21 cellular contexts compared by ENCODE assay signal in genomic region chr4:48195853-48196252, GRCh38.
DNase-seq lines count a peak whose midpoint lies in the region; ATAC-seq, FAIRE-seq and TF ChIP-seq lines count a peak whose summit lies in the region.
"Had no signal": no experiment of that assay in that cellular context is flagged by ENCODE, and none has a peak within 500 bp of the region (broad histone marks: within the 10 kb centered on the region; RNA-seq: fewer than 3 reads in every experiment).

No MANE protein-coding gene starts in this region.

- peak overlapping the region; percentile 65 for H3K4me2 ChIP-seq in GM12878 (ENCODE audit: control insufficient read depth, insufficient read depth)

- H3K27ac ChIP-seq in HL-60 (replicated peaks) (peak overlapping the region; percentile 51; the same call in 1 of the 2 replicates), GM12878 (ENCODE audit: control insufficient read depth, insufficient read depth) (peak overlapping the region; percentile 86)
- H3K27ac ChIP-seq: C4-2B, coronary artery, psoas muscle, skin epidermis, upper lobe of right lung had no signal

- no peak overlapping the region for H2AFZ ChIP-seq in GM12878 (ENCODE audit: control insufficient read depth, low read depth, low read length)

- CTCF ChIA-PET in GM12878 (lab: Yijun Ruan, JAX) (interaction anchor here (0.7 to 6.9 kb wide), 13 partner anchors 9 to 94 kb away, joined by 3 to 40 read pairs (median 4); no protein-coding TSS in a partner anchor), HEK293T (lab: Yijun Ruan, JAX) (no interaction called here)

- intact Hi-C loops in GM12878 (cut with micrococcal nuclease; ENCODE audit: unreplicated experiment) = loop anchor here (2.0 kb wide), 1 partner anchor 73 kb away; the partner anchor contains the start of gene TEC

- no peak for TF ChIP-seq EP300 in GM12878 (IDR thresholded peaks at IDR 0.05; ENCODE audit: borderline replicate concordance in 1 of 2, control insufficient read depth in 1 of 2, low read depth in 2 of 2, low read length in 2 of 2)

- H3K9me3 Mint-ChIP-seq in activated naive CD8-positive, alpha-beta T cell treated with anti-CD3 and anti-CD28 coated beads, Interleukin-2, amount 50 U/mL, for 24 hours = no peaks in the 10 kb centered on the region
- no peaks in the 10 kb centered on the region for H3K9me3 Mint-ChIP-seq in activated naive CD8-positive, alpha-beta T cell treated with anti-CD3 and anti-CD28 coated beads for 36 hours

- H3K9ac ChIP-seq in GM12878 (ENCODE audit: control insufficient read depth, insufficient read depth, low read length) = peak overlapping the region; percentile 58

- SMC1A ChIA-PET in GM12878 (lab: Charles Lee; ENCODE audit: uncharacterized antibody, unreplicated experiment) = interaction anchor here (0.8 to 4.1 kb wide), 16 partner anchors 12 to 177 kb away, joined by 3 to 24 read pairs (median 6); no protein-coding TSS in a partner anchor

- TF ChIP-seq CTCF in HL-60 (IDR thresholded peaks at IDR 0.05; ENCODE audit: insufficient read depth, low read length) (no peak), GM12878 (IDR thresholded peaks at IDR 0.05 in 2 of 3, conservative IDR thresholded peaks at IDR 0.05 in 1 of 3; ENCODE audit: control insufficient read depth in 2 of 3, extremely low read depth in 1 of 3, insufficient read depth in 1 of 3, low read depth in 3 of 3, low read length in 3 of 3) (no peak)

- H3K4me3 Mint-ChIP-seq in activated naive CD8-positive, alpha-beta T cell treated with anti-CD3 and anti-CD28 coated beads, Interleukin-2, amount 50 U/mL, for 24 hours = no peak overlapping the region
- H3K4me3 Mint-ChIP-seq in activated naive CD8-positive, alpha-beta T cell treated with anti-CD3 and anti-CD28 coated beads for 36 hours = no peak overlapping the region

- H3K27me3 ChIP-seq in HL-60 (ENCODE audit: insufficient read depth, poor library complexity, severe bottlenecking) (no peaks in the 10 kb centered on the region), GM12878 (replicated peaks in 1 of 2; ENCODE audit: control insufficient read depth in 2 of 2, insufficient read depth in 2 of 2, low read length in 1 of 2) (no peaks in the 10 kb centered on the region)
- H3K27me3 ChIP-seq: upper lobe of right lung had no signal

- BruUV-seq in GM12878 (replicated peaks; lab: Mats Ljungman, UMichigan) = no TSS peak

- WGBS in GM12878 (ENCODE audit: insufficient coverage, insufficient replicate concordance, low lambda C conversion rate, missing lambda C conversion rate) = 0% methylated on average over 3 of the region's 3 CpGs

- peaks cover 12% of the 10 kb centered on the region for H3K4me1 Mint-ChIP-seq in activated naive CD8-positive, alpha-beta T cell treated with anti-CD3 and anti-CD28 coated beads, Interleukin-2, amount 50 U/mL, for 24 hours
- peaks cover 4% of the 10 kb centered on the region for H3K4me1 Mint-ChIP-seq in activated naive CD8-positive, alpha-beta T cell treated with anti-CD3 and anti-CD28 coated beads for 36 hours

- H3K9me3 ChIP-seq in GM12878 (replicated peaks; ENCODE audit: control insufficient read depth, insufficient read depth, low read length) = peaks cover under 1% of the 10 kb centered on the region; the same call in 2 of the 3 replicates
- H3K9me3 ChIP-seq: psoas muscle, upper lobe of right lung had no signal

- in situ Hi-C loops in GM12878 (cut with MboI) = no loop called here

- H3K27me3 Mint-ChIP-seq in activated naive CD8-positive, alpha-beta T cell treated with anti-CD3 and anti-CD28 coated beads, Interleukin-2, amount 50 U/mL, for 24 hours = no peaks in the 10 kb centered on the region
- no peaks in the 10 kb centered on the region for H3K27me3 Mint-ChIP-seq in activated naive CD8-positive, alpha-beta T cell treated with anti-CD3 and anti-CD28 coated beads for 36 hours

- DNase-seq in activated naive CD8-positive, alpha-beta T cell treated with anti-CD3 and anti-CD28 coated beads, Interleukin-2, amount 50 U/mL, for 24 hours = no peak
- no peak for DNase-seq in activated naive CD8-positive, alpha-beta T cell treated with anti-CD3 and anti-CD28 coated beads for 36 hours
- DNase-seq in HL-60 (ENCODE audit: low read depth in 1 of 2, low spot score in 1 of 2) (no peak), GM12878 (ENCODE audit: low read depth, low spot score) (no peak), DMS79 treated with DMSO at 0.1 percent for 48 hours (lab: John Stamatoyannopoulos, UW) (no peak), HEK293T (ENCODE audit: extremely low spot score) (no peak), hypothalamus (lab: John Stamatoyannopoulos, UW) (no peak)
- DNase-seq: activated effector memory CD4-positive, alpha-beta T cell treated with anti-CD3 and anti-CD28 coated beads, Interleukin-2, amount 50 U/mL, for 16 hours; head of caudate nucleus; NCI-H2227 treated with DMSO at 0.1 percent for 48 hours; psoas muscle; stimulated activated CD4-positive, alpha-beta T cell treated with anti-CD3 and anti-CD28 coated beads, Interleukin-2, amount 100 ng/mL, for 48 hours; upper lobe of right lung had no signal

- H3K36me3 Mint-ChIP-seq in activated naive CD8-positive, alpha-beta T cell treated with anti-CD3 and anti-CD28 coated beads, Interleukin-2, amount 50 U/mL, for 24 hours (ENCODE audit: low read depth) = no peaks in the 10 kb centered on the region
- peaks cover under 1% of the 10 kb centered on the region for H3K36me3 Mint-ChIP-seq in activated naive CD8-positive, alpha-beta T cell treated with anti-CD3 and anti-CD28 coated beads for 36 hours

- FAIRE-seq in GM12878 (lab: Jason Lieb, UNC) = no peak
- FAIRE-seq: A204.1, bronchial epithelial cell, H54 had no signal

- peaks cover 47% of the 10 kb centered on the region for H3K4me1 ChIP-seq in GM12878 (ENCODE audit: control insufficient read depth, insufficient read depth, low read length)
- H3K4me1 ChIP-seq: psoas muscle had no signal

- peaks cover 92% of the 10 kb centered on the region for H3K79me2 ChIP-seq in GM12878 (ENCODE audit: control insufficient read depth, insufficient read depth, low read length)

- no peak overlapping the region for H3K27ac Mint-ChIP-seq in activated naive CD8-positive, alpha-beta T cell treated with anti-CD3 and anti-CD28 coated beads, Interleukin-2, amount 50 U/mL, for 24 hours
- no peak overlapping the region for H3K27ac Mint-ChIP-seq in activated naive CD8-positive, alpha-beta T cell treated with anti-CD3 and anti-CD28 coated beads for 36 hours

- TF ChIP-seq RAD21 in GM12878 (IDR thresholded peaks at IDR 0.05; ENCODE audit: insufficient read depth, low read depth, low read length) = no peak

- H3K36me3 ChIP-seq in GM12878 (ENCODE audit: control insufficient read depth in 2 of 2, insufficient read depth in 2 of 2, low read length in 1 of 2) = peaks cover 0 to 2% of the 10 kb centered on the region in 2 experiments; a peak in 2 of 4 replicates
- H3K36me3 ChIP-seq: upper lobe of right lung had no signal

- POLR2A ChIA-PET in GM12878 (lab: Charles Lee) (interaction anchor here (1.1 to 8.6 kb wide), 6 partner anchors 9 to 75 kb away, joined by 3 to 113 read pairs (median 9); no protein-coding TSS in a partner anchor), HEK293T (lab: Yijun Ruan, JAX) (no interaction called here)

- H4K20me1 ChIP-seq in GM12878 (ENCODE audit: control insufficient read depth, insufficient read depth) = no peaks in the 10 kb centered on the region

- 0 out of 2 replicates have a peak, but pooled peaks have one; percentile 29 for TF ChIP-seq POLR2A in GM12878 (IDR thresholded peaks at IDR 0.05; ENCODE audit: low read depth, low read length)

- ATAC-seq in activated naive CD8-positive, alpha-beta T cell treated with anti-CD3 and anti-CD28 coated beads, Interleukin-2, amount 50 U/mL, for 24 hours = peak; percentile 36
- peak; percentile 29 for ATAC-seq in GM12878
- no peak for ATAC-seq in HG03469 (IDR thresholded peaks at IDR 0.05; ENCODE audit: unreplicated experiment)
- ATAC-seq: left lobe of liver, psoas muscle had no signal

- H3K4me3 ChIP-seq in HL-60 (replicated peaks; ENCODE audit: insufficient read depth, low read length) (no peak overlapping the region), GM12878 (peak overlapping the region; percentile 81)
- H3K4me3 ChIP-seq: coronary artery, psoas muscle, skin epidermis, upper lobe of right lung had no signal

- RAD21 ChIA-PET in GM12878 (lab: Charles Lee; ENCODE audit: unreplicated experiment) = interaction anchor here (0.9 to 10.8 kb wide), 14 partner anchors 9 to 148 kb away, joined by 3 to 147 read pairs (median 6); no protein-coding TSS in a partner anchor

TF ChIP-seq in GM12878, 131 proteins besides CTCF, POLR2A, EP300 and RAD21 (continues in another document):
- TF ChIP-seq TAF1 (IDR thresholded peaks at IDR 0.05; ENCODE audit: borderline replicate concordance, low read depth, low read length) (0 out of 2 replicates have a peak, but pooled peaks have one; percentile 29), TCF12 (IDR thresholded peaks at IDR 0.05; ENCODE audit: low read depth, low read length) (no peak), PKNOX1 (IDR thresholded peaks at IDR 0.05) (peak; percentile 18; the same call in 1 of the 2 replicates), MTA3 (IDR thresholded peaks at IDR 0.05; ENCODE audit: borderline replicate concordance, low read length) (peak; percentile 84)

TF ChIP-seq in HEK293T, 16 proteins besides CTCF, POLR2A, EP300 and RAD21:
- TF ChIP-seq PKNOX1 (IDR thresholded peaks at IDR 0.05) (no peak), SP1 (IDR thresholded peaks at IDR 0.05) (no peak), ARNT (IDR thresholded peaks at IDR 0.05) (no peak), FOXM1 (IDR thresholded peaks at IDR 0.05; ENCODE audit: borderline replicate concordance) (no peak), NFRKB (IDR thresholded peaks at IDR 0.05) (no peak), FOXK2 (IDR thresholded peaks at IDR 0.05) (no peak), HDGF (IDR thresholded peaks at IDR 0.05; ENCODE audit: borderline replicate concordance) (no peak), SUZ12 (IDR thresholded peaks at IDR 0.05) (no peak)
